In the genomic region with DNA sequence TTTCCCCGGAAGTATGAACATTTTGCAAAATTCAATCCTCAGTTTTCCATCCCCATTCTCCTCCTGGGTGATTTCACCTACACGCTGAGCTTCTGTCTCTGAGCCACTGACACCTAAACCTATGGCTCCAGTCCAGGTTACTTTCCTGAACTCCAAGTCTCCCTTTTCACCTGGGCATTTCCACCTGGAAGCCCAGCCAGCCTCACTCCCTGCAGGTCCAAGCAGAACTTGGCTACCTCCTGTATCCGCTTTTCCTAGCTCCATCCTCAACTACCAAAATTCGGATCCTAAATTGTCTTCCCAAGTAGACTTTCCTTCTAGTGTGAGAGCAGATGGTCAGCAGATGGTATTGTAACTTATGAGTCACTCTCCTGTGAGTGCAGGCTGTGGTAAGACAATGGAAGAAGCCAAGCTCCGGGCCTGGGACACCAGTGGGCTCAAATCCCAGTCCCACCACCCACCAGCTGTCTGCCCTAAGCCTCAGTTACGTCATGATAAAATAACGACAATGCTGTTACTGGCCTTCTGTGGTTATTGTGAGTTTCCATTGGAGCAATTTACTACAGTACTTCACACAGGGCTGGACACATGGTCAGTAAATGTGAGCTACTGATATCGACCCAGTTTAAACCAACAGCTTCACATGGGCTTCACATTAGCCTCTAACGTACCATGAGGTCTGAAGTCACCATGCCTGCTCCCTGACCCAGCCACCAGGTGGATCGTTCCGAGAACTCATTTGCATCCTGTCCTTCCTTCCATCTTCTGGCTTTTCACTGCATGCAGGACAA, we compare ENCODE assay signal across 9 cellular contexts. TPM values are rescaled to one million over a fixed set of nuclear protein-coding genes. Genes with fewer than 3 reads are reported as not detected.
DNase-seq lines count a peak whose midpoint lies in the region; ATAC-seq and TF ChIP-seq lines count a peak whose summit lies in the region.
"Had no signal": no experiment of that assay in that cellular context is flagged by ENCODE, and none has a peak within 500 bp of the region (broad histone marks: within the 10 kb centered on the region; RNA-seq: fewer than 3 reads in every experiment).

No MANE protein-coding gene starts in this region.

- H3K4me1 ChIP-seq in GM23248 (ENCODE audit: insufficient read depth) = peaks cover 50% of the 10 kb centered on the region
- H3K4me1 ChIP-seq in esophagus squamous epithelium = peaks cover 0 to 39% (median 18%) of the 10 kb centered on the region in 3 donors

- no peak for TF ChIP-seq CTCF in esophagus squamous epithelium (IDR thresholded peaks at IDR 0.05)

- intact Hi-C loops in esophagus squamous epithelium (cut with DNase I) = no loop called here

- H3K4me1 Mint-ChIP-seq in effector memory CD8-positive, alpha-beta T cell (ENCODE audit: low read depth in 2 of 2) = peaks cover 0 to 8% of the 10 kb centered on the region in 2 donors
- H3K4me1 Mint-ChIP-seq in immature natural killer cell = peaks cover 2 to 15% of the 10 kb centered on the region in 2 donors

- H3K9ac ChIP-seq in GM23248 = peak overlapping the region; percentile 57

- H3K27ac ChIP-seq in GM23248 = peak overlapping the region; percentile 80
- peak overlapping the region in 3 of 4 donors; percentile 30 to 74 (median 42) for H3K27ac ChIP-seq in esophagus squamous epithelium

- in situ Hi-C loops in GM23248 (cut with MboI) = no loop called here

- H3K4me2 ChIP-seq in GM23248 (ENCODE audit: unreplicated experiment) = peak overlapping the region; percentile 54

- H3K9me3 Mint-ChIP-seq in effector memory CD8-positive, alpha-beta T cell = no peaks in the 10 kb centered on the region
- H3K9me3 Mint-ChIP-seq in immature natural killer cell = no peaks in the 10 kb centered on the region
- H3K9me3 Mint-ChIP-seq: nephron had no signal

- H3K36me3 Mint-ChIP-seq in effector memory CD8-positive, alpha-beta T cell (ENCODE audit: insufficient read depth) = peaks cover 44% of the 10 kb centered on the region
- peaks cover 11 to 48% (median 24%) of the 10 kb centered on the region in 3 donors for H3K36me3 Mint-ChIP-seq in immature natural killer cell

- H3K36me3 ChIP-seq in GM23248 (ENCODE audit: low read depth) (no peaks in the 10 kb centered on the region), esophagus squamous epithelium (no peaks in the 10 kb centered on the region)

- no peaks in the 10 kb centered on the region for H3K79me2 ChIP-seq in GM23248 (ENCODE audit: insufficient read depth)

- no peak for ATAC-seq in effector memory CD8-positive, alpha-beta T cell (replicated peaks)
- ATAC-seq in GM18870 (IDR thresholded peaks at IDR 0.05; ENCODE audit: unreplicated experiment) = no peak

- TF ChIP-seq POLR2A in esophagus squamous epithelium (IDR thresholded peaks at IDR 0.05) = no peak

- peak overlapping the region in 1 of 2 donors; percentile 84 for H3K27ac Mint-ChIP-seq in effector memory CD8-positive, alpha-beta T cell
- no peak overlapping the region for H3K27ac Mint-ChIP-seq in immature natural killer cell

- DNase-seq in GM23248 = peak; percentile 98
- DNase-seq in esophagus squamous epithelium (lab: John Stamatoyannopoulos, UW) = no peak
- DNase-seq in retina = peak; percentile 36
- no peak for DNase-seq in effector memory CD8-positive, alpha-beta T cell
- DNase-seq in stimulated activated CD4-positive, alpha-beta T cell treated with anti-CD3 and anti-CD28 coated beads, Interleukin-15, amount 100 ng/mL, for 24 hours = no peak
- DNase-seq in immature natural killer cell = no peak

- no peaks in the 10 kb centered on the region for H4K20me1 ChIP-seq in GM23248 (ENCODE audit: insufficient read depth)

- H3K4me3 ChIP-seq in GM23248 (no peak overlapping the region), esophagus squamous epithelium (no peak overlapping the region)

- H3K27me3 ChIP-seq in GM23248 (replicated peaks; ENCODE audit: insufficient read depth) (no peaks in the 10 kb centered on the region), esophagus squamous epithelium (no peaks in the 10 kb centered on the region)

- no peaks in the 10 kb centered on the region for H3K27me3 Mint-ChIP-seq in effector memory CD8-positive, alpha-beta T cell
- H3K27me3 Mint-ChIP-seq in immature natural killer cell (ENCODE audit: low read depth in 3 of 3) = peaks cover 0 to 9% (median 1%) of the 10 kb centered on the region in 3 donors

- no peak overlapping the region for H3K4me3 Mint-ChIP-seq in effector memory CD8-positive, alpha-beta T cell
- no peak overlapping the region for H3K4me3 Mint-ChIP-seq in immature natural killer cell
- H3K4me3 Mint-ChIP-seq: nephron had no signal

- 22 to 26% methylated on average over 11 of the region's 11 CpGs for WGBS in GM23248 (ENCODE audit: low coverage in 1 of 2, low lambda C conversion rate in 2 of 2, missing lambda C conversion rate in 2 of 2), 2 experiments
- WGBS in esophagus squamous epithelium, 2 donors = 57 to 65% methylated on average over 11 of the region's 11 CpGs

- H3K9me2 ChIP-seq in GM23248 (ENCODE audit: insufficient read depth) = no peaks in the 10 kb centered on the region

- peaks cover 57% of the 10 kb centered on the region for H3F3A ChIP-seq in GM23248 (ENCODE audit: insufficient read depth)

- H3K9me3 ChIP-seq in GM23248 (ENCODE audit: low read depth) (no peaks in the 10 kb centered on the region), esophagus squamous epithelium (no peaks in the 10 kb centered on the region)

- no peak overlapping the region for H2AFZ ChIP-seq in GM23248

TF ChIP-seq in PFSK-1, 5 proteins besides CTCF, POLR2A, EP300 and RAD21:
- TF ChIP-seq FOXP2 (optimal IDR thresholded peaks at IDR 0.05; ENCODE audit: borderline replicate concordance, extremely low read depth, extremely low read length, insufficient read depth) = no peak
- peak; percentile 45; the same call in 1 of the 2 replicates for TF ChIP-seq TAF1 (IDR thresholded peaks at IDR 0.05; ENCODE audit: borderline replicate concordance, insufficient read depth, low read length)
- peak; percentile 56; the same call in 1 of the 2 replicates for TF ChIP-seq SIN3A (IDR thresholded peaks at IDR 0.05; ENCODE audit: borderline replicate concordance, insufficient read depth, low read length)

RNA-seq across cellular contexts. Expression of a gene that starts 33.3 kb away (rescaled TPM):
- not detected in 2 replicates for total RNA-seq in GM23248 (2014; rRNA removed; shearing (Covaris generic))
- polyA plus RNA-seq in GM23248 (2016; fragmentation: Nextera tagmentation; extraction: Ambion mirVana) (0.06 and 0.11 TPM in 2 replicates), immature natural killer cell (10 to 100 TPM; 39.2 to 60.8 (median 53.4) TPM)
- polyA plus RNA-seq in PFSK-1 (2012; ENCODE audit: insufficient read length, low read depth) = 39.1 TPM
- total RNA-seq in esophagus squamous epithelium = 10 to 100 TPM in 3 of 4 donors, 1 to 10 TPM in 1; 9.4 to 71.4 (median 34.3) TPM

Comparison
In these comparisons a context has a peak if more than half of its experiments do, and no peak if none do; other contexts are left out.
1. DNase-seq: peak in GM23248 (single experiment) and retina (single experiment); none in esophagus squamous epithelium (single experiment), effector memory CD8-positive, alpha-beta T cell (0 of 3), stimulated activated CD4-positive, alpha-beta T cell treated with anti-CD3 and anti-CD28 coated beads, Interleukin-15, amount 100 ng/mL, for 24 hours (single experiment) and immature natural killer cell (0 of 3).
2. RNA of a gene that starts 33.3 kb away (total RNA-seq): 9.4 to 71.4 TPM in esophagus squamous epithelium; not detected in GM23248; every median in the first group is over 10 times any median in the second.